ENCODE assay signal across 18 cellular contexts in the genomic region with DNA sequence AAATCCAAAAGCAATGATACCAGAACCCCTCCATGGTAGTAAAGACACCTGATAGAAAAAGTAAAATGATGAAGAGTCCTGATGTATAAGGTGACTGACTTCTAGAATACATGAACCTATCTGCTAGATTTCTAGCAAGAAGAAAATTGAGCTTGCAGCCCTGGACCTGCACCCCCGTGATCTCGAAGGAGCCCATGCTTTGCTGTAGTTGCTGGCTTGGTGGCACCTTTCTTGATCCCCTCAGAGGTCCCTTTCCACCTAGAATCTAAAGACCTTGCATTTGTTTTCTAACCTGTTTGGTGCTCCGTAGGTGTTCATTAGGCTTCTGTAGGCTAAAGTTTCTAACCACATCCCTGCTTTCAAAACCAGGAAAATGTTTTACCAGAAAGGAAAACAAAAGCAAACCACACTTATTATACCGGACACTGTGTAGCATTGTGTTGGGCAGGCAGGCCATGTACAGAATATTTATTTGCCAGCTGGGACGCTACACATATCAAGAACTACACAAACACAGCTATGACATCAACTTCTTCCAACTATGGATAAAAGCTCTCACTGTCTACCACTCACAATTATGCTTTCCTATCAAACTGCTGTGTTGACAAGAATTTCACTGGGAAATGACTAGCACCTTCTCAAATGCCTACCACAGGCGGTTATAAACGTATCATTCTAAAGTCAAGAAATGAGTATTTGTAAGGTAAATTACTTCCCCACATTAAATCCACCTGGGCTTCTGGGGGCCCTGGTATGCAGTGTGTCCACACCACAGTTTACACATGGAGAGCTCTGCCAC.
DNase-seq lines count a peak whose midpoint lies in the region; ATAC-seq lines count a peak whose summit lies in the region.
"Had no signal": no experiment of that assay in that cellular context is flagged by ENCODE, and none has a peak within 500 bp of the region (broad histone marks: within the 10 kb centered on the region; RNA-seq: fewer than 3 reads in every experiment).

No MANE protein-coding gene starts in this region.

- no peaks in the 10 kb centered on the region for H3K36me3 Mint-ChIP-seq in activated CD8-positive, alpha-beta memory T cell treated with anti-CD3 and anti-CD28 coated beads, Interleukin-2, amount 10 ng/mL, durations not matched to agents 7 days and 5 days
- H3K36me3 Mint-ChIP-seq in activated T-helper 17 cell treated with anti-CD3 and anti-CD28 coated beads, Interleukin-2, amount 50 U/mL, for 72 hours (ENCODE audit: low read depth): no peaks in the 10 kb centered on the region
- H3K36me3 Mint-ChIP-seq: T-cell had no signal

- no peaks in the 10 kb centered on the region for H3K27me3 ChIP-seq in layer of hippocampus (ENCODE audit: control insufficient read depth, insufficient read depth, low read length)

- H3K4me1 Mint-ChIP-seq in activated CD8-positive, alpha-beta memory T cell treated with anti-CD3 and anti-CD28 coated beads, Interleukin-2, amount 10 ng/mL, durations not matched to agents 7 days and 5 days: peaks cover 8% of the 10 kb centered on the region
- peaks cover 4% of the 10 kb centered on the region for H3K4me1 Mint-ChIP-seq in activated T-helper 17 cell treated with anti-CD3 and anti-CD28 coated beads, Interleukin-2, amount 50 U/mL, for 72 hours
- no peaks in the 10 kb centered on the region for H3K4me1 Mint-ChIP-seq in stimulated activated naive CD8-positive, alpha-beta T cell treated with anti-CD3 and anti-CD28 coated beads, Interleukin-15, amount 100 ng/mL, for 72 hours
- H3K4me1 Mint-ChIP-seq: T-cell had no signal

- no peaks in the 10 kb centered on the region for H3K9me3 Mint-ChIP-seq in activated CD8-positive, alpha-beta memory T cell treated with anti-CD3 and anti-CD28 coated beads, Interleukin-2, amount 10 ng/mL, durations not matched to agents 7 days and 5 days (ENCODE audit: low read depth)
- no peaks in the 10 kb centered on the region for H3K9me3 Mint-ChIP-seq in activated T-helper 17 cell treated with anti-CD3 and anti-CD28 coated beads, Interleukin-2, amount 50 U/mL, for 72 hours
- H3K9me3 Mint-ChIP-seq in stimulated activated naive CD8-positive, alpha-beta T cell treated with anti-CD3 and anti-CD28 coated beads, Interleukin-15, amount 100 ng/mL, for 72 hours: no peaks in the 10 kb centered on the region
- H3K9me3 Mint-ChIP-seq: T-cell had no signal

- H3K27ac ChIP-seq in layer of hippocampus (ENCODE audit: low read depth, low read length): peak overlapping the region; percentile 93
- H3K27ac ChIP-seq: A549, left ventricle myocardium inferior, psoas muscle had no signal

- no peak for DNase-seq in activated CD8-positive, alpha-beta memory T cell treated with anti-CD3 and anti-CD28 coated beads, Interleukin-2, amount 10 ng/mL, durations not matched to agents 7 days and 5 days
- DNase-seq in activated CD8-positive, alpha-beta memory T cell treated with anti-CD3 and anti-CD28 coated beads, Interleukin-2, amount 50 U/mL, for 48 hours: no peak
- DNase-seq in stimulated activated naive CD8-positive, alpha-beta T cell treated with anti-CD3 and anti-CD28 coated beads, Interleukin-15, amount 100 ng/mL, for 72 hours: peak in 1 of 2 donors; percentile 14
- DNase-seq in iPS-NIHi11 (ENCODE audit: low spot score): no peak
- no peak for DNase-seq in NCI-H510A (lab: John Stamatoyannopoulos, UW)
- no peak for DNase-seq in NCI-H128 (lab: John Stamatoyannopoulos, UW; ENCODE audit: unreplicated experiment)
- DNase-seq: activated effector memory CD4-positive, alpha-beta T cell treated with anti-CD3 and anti-CD28 coated beads, Interleukin-2, amount 50 U/mL, for 16 hours; HFFc6; left ventricle myocardium inferior; NCI-H1436; NCI-H2227 treated with DMSO at 0.1 percent for 48 hours; psoas muscle; stimulated activated CD4-positive, alpha-beta T cell treated with anti-CD3 and anti-CD28 coated beads, Interleukin-12 subunit alpha, Interleukin-12 subunit beta, amount 100 ng/mL, for 4 hours; stimulated activated naive CD4-positive, alpha-beta T cell; T-cell had no signal

- peak; percentile 33 for ATAC-seq in activated CD8-positive, alpha-beta memory T cell treated with anti-CD3 and anti-CD28 coated beads, Interleukin-2, amount 10 ng/mL, durations not matched to agents 7 days and 5 days
- peak; percentile 79 for ATAC-seq in activated T-helper 17 cell treated with anti-CD3 and anti-CD28 coated beads, Interleukin-2, amount 50 U/mL, for 72 hours (replicated peaks)
- peak; percentile 84 for ATAC-seq in stimulated activated naive CD8-positive, alpha-beta T cell treated with anti-CD3 and anti-CD28 coated beads, Interleukin-15, amount 100 ng/mL, for 72 hours
- ATAC-seq: A549, psoas muscle, T-cell had no signal

- H3K27ac Mint-ChIP-seq in activated CD8-positive, alpha-beta memory T cell treated with anti-CD3 and anti-CD28 coated beads, Interleukin-2, amount 10 ng/mL, durations not matched to agents 7 days and 5 days: no peak overlapping the region
- no peak overlapping the region for H3K27ac Mint-ChIP-seq in activated T-helper 17 cell treated with anti-CD3 and anti-CD28 coated beads, Interleukin-2, amount 50 U/mL, for 72 hours
- no peak overlapping the region for H3K27ac Mint-ChIP-seq in stimulated activated naive CD8-positive, alpha-beta T cell treated with anti-CD3 and anti-CD28 coated beads, Interleukin-15, amount 100 ng/mL, for 72 hours
- H3K27ac Mint-ChIP-seq: HFFc6, T-cell had no signal

- no peaks in the 10 kb centered on the region for H3K27me3 Mint-ChIP-seq in activated CD8-positive, alpha-beta memory T cell treated with anti-CD3 and anti-CD28 coated beads, Interleukin-2, amount 10 ng/mL, durations not matched to agents 7 days and 5 days
- H3K27me3 Mint-ChIP-seq in activated T-helper 17 cell treated with anti-CD3 and anti-CD28 coated beads, Interleukin-2, amount 50 U/mL, for 72 hours: no peaks in the 10 kb centered on the region
- no peaks in the 10 kb centered on the region for H3K27me3 Mint-ChIP-seq in stimulated activated naive CD8-positive, alpha-beta T cell treated with anti-CD3 and anti-CD28 coated beads, Interleukin-15, amount 100 ng/mL, for 72 hours
- H3K27me3 Mint-ChIP-seq: T-cell had no signal

- no peak overlapping the region for H3K4me3 Mint-ChIP-seq in activated CD8-positive, alpha-beta memory T cell treated with anti-CD3 and anti-CD28 coated beads, Interleukin-2, amount 10 ng/mL, durations not matched to agents 7 days and 5 days
- H3K4me3 Mint-ChIP-seq in activated T-helper 17 cell treated with anti-CD3 and anti-CD28 coated beads, Interleukin-2, amount 50 U/mL, for 72 hours: no peak overlapping the region
- no peak overlapping the region for H3K4me3 Mint-ChIP-seq in stimulated activated naive CD8-positive, alpha-beta T cell treated with anti-CD3 and anti-CD28 coated beads, Interleukin-15, amount 100 ng/mL, for 72 hours
- H3K4me3 Mint-ChIP-seq: HFFc6, T-cell had no signal

- CTCF ChIA-PET in activated CD8-positive, alpha-beta memory T cell treated with anti-CD3 and anti-CD28 coated beads, Interleukin-2, amount 10 ng/mL, durations not matched to agents 7 days and 5 days (lab: Charles Lee): no interaction called here

Comparison
In these comparisons a context has a peak if more than half of its experiments do, and no peak if none do; other contexts are left out.
1. ATAC-seq: peak in every context shown above with its lines; median percentile 84 in stimulated activated naive CD8-positive, alpha-beta T cell treated with anti-CD3 and anti-CD28 coated beads, Interleukin-15, amount 100 ng/mL, for 72 hours; 79 in activated T-helper 17 cell treated with anti-CD3 and anti-CD28 coated beads, Interleukin-2, amount 50 U/mL, for 72 hours; 33 in activated CD8-positive, alpha-beta memory T cell treated with anti-CD3 and anti-CD28 coated beads, Interleukin-2, amount 10 ng/mL, durations not matched to agents 7 days and 5 days.